Comparison of ENCODE assay signal across 8 cellular contexts in the genomic region with DNA sequence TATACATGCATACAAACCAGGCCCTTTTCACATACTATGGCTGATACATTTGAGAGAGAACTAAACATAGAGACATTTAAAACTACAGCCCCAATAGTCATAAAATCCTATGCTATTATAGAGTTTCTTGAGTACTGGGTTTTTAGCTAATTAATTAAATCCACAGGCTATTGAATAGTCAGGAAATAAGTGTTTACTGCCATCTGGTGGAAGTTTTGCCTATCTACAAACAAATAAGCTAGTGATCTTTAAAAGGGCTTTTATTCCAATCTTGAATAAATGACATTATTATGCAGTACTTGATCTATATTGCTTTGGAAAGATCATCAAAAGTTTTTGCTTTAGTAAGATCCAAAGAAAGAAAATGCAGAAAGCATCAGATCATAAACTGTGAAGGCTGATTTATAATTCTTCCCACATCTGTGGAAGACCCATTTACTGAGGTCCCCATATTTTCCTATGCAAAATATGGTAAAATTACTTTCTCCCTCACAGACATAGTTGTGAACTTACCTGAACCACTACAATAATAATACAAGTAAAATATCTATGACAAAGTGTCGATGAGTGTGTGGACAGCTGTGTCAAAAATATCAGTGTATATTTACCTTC.
DNase-seq lines count a peak whose midpoint lies in the region; ATAC-seq and TF ChIP-seq lines count a peak whose summit lies in the region.

No MANE protein-coding gene starts in this region.

- DNase-seq in EH (ENCODE audit: low read depth) (peak; percentile 67), M059J (ENCODE audit: low read depth) (peak; percentile 63), SW480 (ENCODE audit: low spot score) (peak; percentile 86), glomerular visceral epithelial cell (ENCODE audit: extremely low spot score) (peak; percentile 32), tibial nerve (ENCODE audit: low spot score in 2 of 2) (peak in 1 of 2 donors; percentile 30), T-helper 17 cell (no peak), GOT3 (lab: John Stamatoyannopoulos, UW) (no peak)

- no peaks in the 10 kb centered on the region for H3K36me3 ChIP-seq in tibial nerve

- no peak for ATAC-seq in T-helper 17 cell
- no peak for ATAC-seq in GM18867 (IDR thresholded peaks at IDR 0.05; ENCODE audit: unreplicated experiment)

- no peak for TF ChIP-seq EP300 in tibial nerve (IDR thresholded peaks at IDR 0.05)

- H3K4me1 ChIP-seq in tibial nerve: peaks cover 0 to 17% (median 0%) of the 10 kb centered on the region in 4 donors

- H3K27me3 ChIP-seq in tibial nerve: no peaks in the 10 kb centered on the region

- no peak overlapping the region for H3K4me3 Mint-ChIP-seq in T-helper 17 cell

- peaks cover 2% of the 10 kb centered on the region for H3K36me3 Mint-ChIP-seq in T-helper 17 cell (ENCODE audit: low read depth)

- no peak for TF ChIP-seq POLR2A in tibial nerve (IDR thresholded peaks at IDR 0.05)

- peak; percentile 42 to 64 (median 54) for TF ChIP-seq CTCF in tibial nerve (IDR thresholded peaks at IDR 0.05)

- no peaks in the 10 kb centered on the region for H3K9me3 ChIP-seq in tibial nerve
- H3K9me3 ChIP-seq in T-helper 17 cell (ENCODE audit: control insufficient read depth, low read length, poor library complexity, severe bottlenecking): no peaks in the 10 kb centered on the region

- no peak overlapping the region for H3K27ac ChIP-seq in tibial nerve

- H3K4me1 Mint-ChIP-seq in T-helper 17 cell: peaks cover under 1% of the 10 kb centered on the region

- WGBS in tibial nerve, 2 donors: 87 to 88% methylated on average over 1 of the region's 1 CpG

- no peak overlapping the region for H3K4me3 ChIP-seq in tibial nerve

- no peaks in the 10 kb centered on the region for H3K27me3 Mint-ChIP-seq in T-helper 17 cell

- H3K27ac Mint-ChIP-seq in T-helper 17 cell: no peak overlapping the region

Comparison
In these comparisons a context has a peak if more than half of its experiments do, and no peak if none do; other contexts are left out.
1. DNase-seq: peak in EH (single experiment), M059J (single experiment), SW480 (single experiment) and glomerular visceral epithelial cell (single experiment); none in T-helper 17 cell (0 of 3) and GOT3 (single experiment).